In genomic region chr14:68885226-68886108, GRCh38 we compare ENCODE assay signal across 18 cellular contexts.
DNase-seq lines count a peak whose midpoint lies in the region; ATAC-seq, FAIRE-seq and TF ChIP-seq lines count a peak whose summit lies in the region.
"Had no signal": no experiment of that assay in that cellular context is flagged by ENCODE, and none has a peak within 500 bp of the region (broad histone marks: within the 10 kb centered on the region; RNA-seq: fewer than 3 reads in every experiment).

No MANE protein-coding gene starts in this region.

- H3K9me3 ChIP-seq in HepG2 (ENCODE audit: low read length) (no peaks in the 10 kb centered on the region), thoracic aorta (no peaks in the 10 kb centered on the region), A673 (ENCODE audit: low read depth, low read length, poor library complexity, severe bottlenecking) (no peaks in the 10 kb centered on the region)

- H3K27me3 Mint-ChIP-seq in MCF 10A (ENCODE audit: insufficient read depth, unreplicated experiment) = no peaks in the 10 kb centered on the region
- H3K27me3 Mint-ChIP-seq: naive thymus-derived CD8-positive, alpha-beta T cell; T-helper 17 cell had no signal

- no peak overlapping the region for H3K4me3 Mint-ChIP-seq in MCF 10A (ENCODE audit: unreplicated experiment)
- H3K4me3 Mint-ChIP-seq: naive thymus-derived CD8-positive, alpha-beta T cell; T-helper 17 cell had no signal

- TF ChIP-seq RAD21 in HepG2 (CRISPR knock-in tag; IDR thresholded peaks at IDR 0.05) = no peak

- FAIRE-seq in HTR-8/SVneo (lab: Jason Lieb, UNC) (peak; percentile 87), HepG2 (lab: Jason Lieb, UNC) (no peak)
- FAIRE-seq: small intestine had no signal

- H3K27me3 ChIP-seq in HepG2 (ENCODE audit: control insufficient read depth in 1 of 2, insufficient read depth in 2 of 2, low read length in 2 of 2) (no peaks in the 10 kb centered on the region), thoracic aorta (replicated peaks; ENCODE audit: insufficient read depth) (no peaks in the 10 kb centered on the region), A673 (replicated peaks; ENCODE audit: insufficient read depth, low read depth, low read length, poor library complexity) (no peaks in the 10 kb centered on the region)

- DNase-seq in HTR-8/SVneo (ENCODE audit: insufficient read length, low spot score) (no peak), MCF 10A (ENCODE audit: unreplicated experiment) (no peak), HepG2 (ENCODE audit: low spot score) (no peak), thoracic aorta (ENCODE audit: low spot score) (no peak), NCI-H524 treated with DMSO at 0.1 percent for 48 hours (lab: John Stamatoyannopoulos, UW) (no peak), NCI-H2081 treated with DMSO at 0.1 percent for 48 hours (lab: John Stamatoyannopoulos, UW) (no peak), A673 (ENCODE audit: low spot score) (no peak)
- DNase-seq: activated CD8-positive, alpha-beta memory T cell treated with anti-CD3 and anti-CD28 coated beads, Interleukin-2, amount 50 U/mL, for 48 hours; activated gamma-delta T cell treated with Interleukin-2 at 50 U/mL for 16 hours; amygdala; NCI-H526; SIG-M5; small intestine; stimulated activated CD4-positive, alpha-beta T cell treated with anti-CD3 and anti-CD28 coated beads, Interleukin-4, amount 100 ng/mL, for 4 hours; T-helper 17 cell had no signal

- H3K4me1 ChIP-seq in HepG2 (ENCODE audit: insufficient read depth, low read length) (peaks cover 33% of the 10 kb centered on the region), thoracic aorta (ENCODE audit: control insufficient read depth in 1 of 2, low read depth in 2 of 2) (peaks cover 0 to 44% of the 10 kb centered on the region in 2 donors), A673 (ENCODE audit: insufficient read depth, low read length, poor library complexity, severe bottlenecking) (no peaks in the 10 kb centered on the region)

- no peaks in the 10 kb centered on the region for H4K20me1 ChIP-seq in HepG2 (ENCODE audit: insufficient read depth, low read length)

- H3K36me3 Mint-ChIP-seq in MCF 10A (ENCODE audit: insufficient read depth, unreplicated experiment) = peaks cover 79% of the 10 kb centered on the region

- intact Hi-C loops in MCF 10A (cut with micrococcal nuclease) = no loop called here
- intact Hi-C loops in HepG2 (cut with micrococcal nuclease; ENCODE audit: unreplicated experiment) = no loop called here
- intact Hi-C loops in A673 (cut with micrococcal nuclease; ENCODE audit: unreplicated experiment) = no loop called here

- peaks cover 50 to 83% of the 10 kb centered on the region in 2 experiments for H3K36me3 ChIP-seq in HepG2 (replicated peaks in 1 of 2; ENCODE audit: control insufficient read depth in 1 of 2, insufficient read depth in 2 of 2, low read length in 2 of 2)
- H3K36me3 ChIP-seq in thoracic aorta = peaks cover 83% of the 10 kb centered on the region
- peaks cover 51% of the 10 kb centered on the region for H3K36me3 ChIP-seq in A673 (ENCODE audit: insufficient read depth, low read length, poor library complexity, severe bottlenecking)

- POLR2A ChIA-PET in MCF 10A (lab: Yijun Ruan, JAX) = no interaction called here
- POLR2A ChIA-PET in HepG2 (lab: Yijun Ruan, JAX) = interaction anchor here (0.6 kb wide), 1 partner anchor 157 kb away, joined by 3 read pairs; no protein-coding TSS in a partner anchor
- POLR2A ChIA-PET in A673 (lab: Charles Lee; ENCODE audit: low non-redundant PET) = no interaction called here

- H3K4me2 ChIP-seq in HepG2 (ENCODE audit: low read depth, low read length) = no peak overlapping the region

- H3K27ac ChIP-seq in HepG2 (ENCODE audit: extremely low read length, insufficient read depth, low read length) (no peak overlapping the region), thoracic aorta (peak overlapping the region; percentile 37 to 67), A673 (ENCODE audit: low read depth, low read length, poor library complexity, severe bottlenecking) (no peak overlapping the region)
- H3K27ac ChIP-seq: VCaP had no signal

- no peaks in the 10 kb centered on the region for H3K9me3 Mint-ChIP-seq in MCF 10A (ENCODE audit: unreplicated experiment)
- H3K9me3 Mint-ChIP-seq: naive thymus-derived CD8-positive, alpha-beta T cell had no signal

- 98% methylated on average over 9 of the region's 22 CpGs for WGBS in HepG2 (ENCODE audit: low lambda C conversion rate)

- TF ChIP-seq EP300 in HepG2 (IDR thresholded peaks at IDR 0.05; ENCODE audit: low read depth in 2 of 2, low read length in 2 of 2) = no peak
- TF ChIP-seq EP300 in HepG2 (CRISPR knock-in tag; IDR thresholded peaks at IDR 0.05; ENCODE audit: borderline replicate concordance) = no peak

- H3K79me2 ChIP-seq in HepG2 (ENCODE audit: insufficient read depth, low read length) = no peaks in the 10 kb centered on the region

- in situ Hi-C loops in HepG2 (cut with HindIII; ENCODE audit: extremely low pct_ligation_motif_present, low pct_unique_long_range_greater_than_20kb) = no loop called here

- TF ChIP-seq POLR2A in HepG2 (IDR thresholded peaks at IDR 0.05; ENCODE audit: insufficient read depth in 1 of 2, low read depth in 2 of 2, low read length in 2 of 2) = no peak

- no peak overlapping the region for H2AFZ ChIP-seq in HepG2 (ENCODE audit: low read length)

- peaks cover 9% of the 10 kb centered on the region for H3K4me1 Mint-ChIP-seq in MCF 10A (ENCODE audit: insufficient read depth, unreplicated experiment)

- CTCF ChIA-PET in MCF 10A (lab: Yijun Ruan, JAX) = interaction anchor here (0.6 to 2.2 kb wide), 4 partner anchors 13 to 221 kb away, joined by 3 to 5 read pairs (median 4); no protein-coding TSS in a partner anchor
- CTCF ChIA-PET in HepG2 (lab: Yijun Ruan, JAX; ENCODE audit: low intra/inter-chr PET ratio, low total read pairs) = no interaction called here
- CTCF ChIA-PET in A673 (lab: Charles Lee) = no interaction called here

- H3K4me3 ChIP-seq in HepG2 (replicated peaks in 1 of 3; ENCODE audit: insufficient read depth in 1 of 3, low read depth in 2 of 3, low read length in 3 of 3) = no peak overlapping the region
- no peak overlapping the region for H3K4me3 ChIP-seq in thoracic aorta
- H3K4me3 ChIP-seq in A673 (ENCODE audit: low read depth, low read length, poor library complexity, severe bottlenecking) = no peak overlapping the region
- H3K4me3 ChIP-seq: lung had no signal

- ATAC-seq in HepG2 = peak; percentile 4
- ATAC-seq in thoracic aorta (ENCODE audit: insufficient number of reproducible peaks, low FRiP score, low read depth) = no peak
- ATAC-seq: T-helper 17 cell had no signal

- peak overlapping the region; percentile 3 for H3K27ac Mint-ChIP-seq in MCF 10A (ENCODE audit: low read depth, unreplicated experiment)
- H3K27ac Mint-ChIP-seq: T-helper 17 cell had no signal

- no peak for TF ChIP-seq CTCF in MCF 10A (IDR thresholded peaks at IDR 0.05; ENCODE audit: unreplicated experiment)
- no peak for TF ChIP-seq CTCF in HepG2 (CRISPR knock-in tag; IDR thresholded peaks at IDR 0.05)
- TF ChIP-seq CTCF in thoracic aorta (IDR thresholded peaks at IDR 0.05) = no peak
- no peak for TF ChIP-seq CTCF in A673 (conservative IDR thresholded peaks at IDR 0.05; ENCODE audit: low read depth, low read length)

- H3K9ac ChIP-seq in HepG2 (ENCODE audit: insufficient read depth, low read depth, low read length) = no peak overlapping the region

- BruUV-seq in MCF 10A (replicated peaks; lab: Mats Ljungman, UMichigan) (no TSS peak), HepG2 (replicated peaks; lab: Mats Ljungman, UMichigan) (no TSS peak), A673 (replicated peaks; lab: Mats Ljungman, UMichigan) (no TSS peak)

TF ChIP-seq in HepG2, 621 proteins besides CTCF, POLR2A, EP300 and RAD21:
- TF ChIP-seq AGO2 (optimal IDR thresholded peaks at IDR 0.05; ENCODE audit: low read depth, low read length) (peak; percentile 50), FIP1L1 (IDR thresholded peaks at IDR 0.05; ENCODE audit: borderline replicate concordance, insufficient read depth, low read depth, low read length) (no peak), ZBTB33 (CRISPR knock-in tag; IDR thresholded peaks at IDR 0.05) (peak; percentile 73)

Comparison
In these comparisons a context has a peak if more than half of its experiments do, and no peak if none do; other contexts are left out.
1. H3K27ac ChIP-seq: peak in thoracic aorta (2 of 2); none in HepG2 (single experiment) and A673 (single experiment).